8 cellular contexts compared by ENCODE assay signal in the genomic region with DNA sequence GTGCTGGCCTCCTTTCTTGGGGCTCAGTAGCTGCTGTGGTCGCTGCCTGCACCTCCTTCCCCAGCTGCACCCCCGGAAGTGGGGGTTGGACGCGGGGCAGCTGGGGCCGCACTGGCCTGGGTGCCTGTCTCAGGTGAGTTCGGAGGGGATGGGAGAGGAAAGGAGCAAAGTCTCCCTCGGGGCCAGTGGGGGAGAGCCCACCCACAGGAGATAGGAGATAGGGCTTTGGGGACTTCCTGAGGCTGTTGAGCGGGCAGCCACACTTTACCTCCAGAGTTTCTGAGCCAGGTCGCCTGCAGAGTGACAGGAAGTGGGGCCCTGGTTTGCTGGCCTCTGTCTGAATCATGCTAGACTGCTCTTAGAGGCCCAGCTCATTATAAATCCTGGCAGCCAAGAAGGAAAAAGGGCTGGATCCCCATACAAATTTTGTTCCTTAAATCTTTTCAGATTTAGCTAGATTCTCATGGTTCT. TPM values are rescaled to one million over a fixed set of nuclear protein-coding genes. Genes with fewer than 3 reads are reported as not detected.
DNase-seq lines count a peak whose midpoint lies in the region; ATAC-seq and TF ChIP-seq lines count a peak whose summit lies in the region.

No MANE protein-coding gene starts in this region.

- H3K4ac ChIP-seq in IMR-90 (ENCODE audit: low read depth, low read length), result peak overlapping the region; percentile 55; the same call in 1 of the 2 replicates
- H3K4ac ChIP-seq in neuronal stem cell (ENCODE audit: low read length), result no peak overlapping the region

- peak overlapping the region; percentile 67; the same call in 1 of the 2 replicates for H3K18ac ChIP-seq in IMR-90 (ENCODE audit: low read depth, low read length)
- no peak overlapping the region for H3K18ac ChIP-seq in neuronal stem cell (ENCODE audit: low read length)

- in situ Hi-C loops in IMR-90 (cut with MboI; ENCODE audit: low sequenced_read_pairs), result loop anchor here (25.0 kb wide), 1 partner anchor 662 kb away; no protein-coding TSS in a partner anchor

- H3K36me3 ChIP-seq in IMR-90 (ENCODE audit: control insufficient read depth, insufficient read depth, low read length), result no peaks in the 10 kb centered on the region
- H3K36me3 ChIP-seq in neuronal stem cell (replicated peaks in 1 of 2; ENCODE audit: control insufficient read depth in 2 of 2, insufficient read depth in 2 of 2, low read length in 2 of 2), result no peaks in the 10 kb centered on the region

- H2BK120ac ChIP-seq in IMR-90 (ENCODE audit: low read depth, low read length) (peak overlapping the region; percentile 6; the same call in 1 of the 2 replicates), neuronal stem cell (ENCODE audit: low read depth, low read length) (no peak overlapping the region)

- H3K14ac ChIP-seq in IMR-90 (replicated peaks; ENCODE audit: low read depth, low read length) (0 out of 2 replicates have a peak overlapping the region, but pooled peaks have one; percentile 76), neuronal stem cell (ENCODE audit: low read length) (no peak overlapping the region)

- H3K27me3 ChIP-seq in IMR-90 (ENCODE audit: control insufficient read depth, insufficient read depth, low read length) (no peaks in the 10 kb centered on the region), neuronal stem cell (ENCODE audit: control insufficient read depth in 3 of 3, insufficient read depth in 3 of 3, low read depth in 1 of 3, low read length in 3 of 3) (peaks cover 0 to 22% (median 2%) of the 10 kb centered on the region in 3 experiments)

- no peak for TF ChIP-seq RAD21 in IMR-90 (IDR thresholded peaks at IDR 0.05; ENCODE audit: low read length)

- CTCF ChIA-PET in GM10248 (lab: Yijun Ruan, JAX), result interaction anchor here (0.8 to 2.6 kb wide), 9 partner anchors 9 to 124 kb away, joined by 3 to 11 read pairs (median 6); no protein-coding TSS in a partner anchor
- CTCF ChIA-PET in IMR-90 (lab: Yijun Ruan, JAX), result interaction anchor here (0.6 kb wide), 1 partner anchor 15 kb away, joined by 4 read pairs; no protein-coding TSS in a partner anchor

- peak overlapping the region; percentile 38; the same call in 1 of the 2 replicates for H2AK5ac ChIP-seq in IMR-90 (ENCODE audit: low read depth, low read length)
- no peak overlapping the region for H2AK5ac ChIP-seq in neuronal stem cell (ENCODE audit: low read depth, low read length)

- BruUV-seq in IMR-90 (replicated peaks; lab: Mats Ljungman, UMichigan), result no TSS peak

- dilution Hi-C loops in IMR-90 (cut with HindIII; ENCODE audit: low sequenced_read_pairs, unreplicated experiment), result no loop called here

- H4K8ac ChIP-seq in IMR-90 (ENCODE audit: low read depth in 2 of 2, low read length in 2 of 2) (peak overlapping the region; percentile 28 to 55; a peak in 3 of 4 replicates), neuronal stem cell (ENCODE audit: low read depth, low read length) (no peak overlapping the region)

- H4K5ac ChIP-seq in IMR-90 (ENCODE audit: low read depth, low read length), result peak overlapping the region; percentile 74

- WGBS in IMR-90 (ENCODE audit: extremely low coverage in 2 of 2, insufficient read length in 1 of 2), 2 experiments, result no CpG with 5 or more reads among the region's 9 CpGs
- no CpG with 5 or more reads among the region's 9 CpGs for WGBS in neuronal stem cell (ENCODE audit: extremely low coverage in 2 of 2, insufficient read length in 2 of 2, insufficient replicate concordance in 1 of 2), 2 donors

- 0 out of 2 replicates have a peak overlapping the region, but pooled peaks have one; percentile 69 for H2BK20ac ChIP-seq in IMR-90 (ENCODE audit: low read depth, low read length)

- H3K4me1 ChIP-seq in IMR-90 (ENCODE audit: control insufficient read depth, insufficient read depth, low read length), result peaks cover 17% of the 10 kb centered on the region
- H3K4me1 ChIP-seq in neuronal stem cell (ENCODE audit: control insufficient read depth in 2 of 2, insufficient read depth in 1 of 2, low read depth in 1 of 2, low read length in 2 of 2), result peaks cover 0 to 2% of the 10 kb centered on the region in 2 donors

- no peaks in the 10 kb centered on the region for H3K9me1 ChIP-seq in IMR-90 (ENCODE audit: insufficient read depth, low read length)

- H3K79me1 ChIP-seq in IMR-90 (ENCODE audit: low read depth in 1 of 2, low read length in 2 of 2) (peaks cover 0 to 14% of the 10 kb centered on the region in 2 experiments; a peak in 1 of 4 replicates), neuronal stem cell (ENCODE audit: low read depth, low read length) (no peaks in the 10 kb centered on the region)

- no peak for TF ChIP-seq CTCF in GM10248 (IDR thresholded peaks at IDR 0.05; ENCODE audit: control extremely low read depth, extremely low read depth, low read depth, missing control alignments)
- no peak for TF ChIP-seq CTCF in IMR-90 (conservative IDR thresholded peaks at IDR 0.05; ENCODE audit: low read depth, low read length)

- no peak overlapping the region for H2BK12ac ChIP-seq in neuronal stem cell (ENCODE audit: low read length)

- POLR2A ChIA-PET in GM10248 (lab: Yijun Ruan, JAX), result interaction anchor here (0.5 to 1.5 kb wide), 2 partner anchors 22 to 115 kb away, joined by 4 to 5 read pairs; no protein-coding TSS in a partner anchor
- POLR2A ChIA-PET in IMR-90 (lab: Charles Lee; ENCODE audit: unreplicated experiment), result no interaction called here

- H2BK5ac ChIP-seq in IMR-90 (ENCODE audit: low read depth, low read length, poor library complexity, severe bottlenecking), result no peak overlapping the region
- H2BK5ac ChIP-seq in neuronal stem cell (ENCODE audit: low read length), result no peak overlapping the region

- H3K23ac ChIP-seq in IMR-90 (ENCODE audit: low read depth, low read length) (no peak overlapping the region), neuronal stem cell (ENCODE audit: low read depth, low read length, poor library complexity) (no peak overlapping the region)

- H2BK15ac ChIP-seq in IMR-90 (ENCODE audit: low read depth, low read length), result 0 out of 3 replicates have a peak overlapping the region, but pooled peaks have one; percentile 79
- H2BK15ac ChIP-seq in neuronal stem cell (ENCODE audit: low read length), result no peak overlapping the region

- no peaks in the 10 kb centered on the region for H4K20me1 ChIP-seq in IMR-90 (ENCODE audit: insufficient read depth, low read length)

- H4K91ac ChIP-seq in IMR-90 (ENCODE audit: insufficient read depth, low read depth, low read length) (no peak overlapping the region; the same call in 1 of the 2 replicates), neuronal stem cell (ENCODE audit: low read depth, low read length, poor library complexity) (no peak overlapping the region)

- H3K56ac ChIP-seq in IMR-90 (ENCODE audit: extremely low read depth, insufficient read depth, low read length), result no peak overlapping the region

- H2AK9ac ChIP-seq in IMR-90 (replicated peaks; ENCODE audit: low read depth, low read length, poor library complexity), result peak overlapping the region; percentile 68

- TF ChIP-seq POLR2A in IMR-90 (IDR thresholded peaks at IDR 0.05; ENCODE audit: low read depth, low read length), result no peak

- H3K9me3 ChIP-seq in IMR-90 (ENCODE audit: control insufficient read depth, insufficient read depth, low read length) (no peaks in the 10 kb centered on the region), neuronal stem cell (replicated peaks in 1 of 2; ENCODE audit: control insufficient read depth in 2 of 2, insufficient read depth in 1 of 2, low read depth in 1 of 2, low read length in 2 of 2) (no peaks in the 10 kb centered on the region)

- H3K4me2 ChIP-seq in IMR-90 (ENCODE audit: low read depth, low read length), result peak overlapping the region; percentile 27; the same call in 1 of the 2 replicates
- H3K4me2 ChIP-seq in neuronal stem cell (ENCODE audit: insufficient read depth, low read length, poor library complexity, severe bottlenecking), result no peak overlapping the region

- intact Hi-C loops in IMR-90 (cut with micrococcal nuclease), result no loop called here

- peak overlapping the region; percentile 5 for H3K27ac ChIP-seq in IMR-90 (ENCODE audit: insufficient read depth, low read length)
- H3K27ac ChIP-seq in neuronal stem cell (replicated peaks; ENCODE audit: low read length), result no peak overlapping the region

- H3K4me3 ChIP-seq in IMR-90 (ENCODE audit: insufficient read depth, low read depth, low read length) (no peak overlapping the region), neuronal stem cell (ENCODE audit: low read length in 2 of 2) (no peak overlapping the region)

- ATAC-seq in GM21526 (IDR thresholded peaks at IDR 0.05; ENCODE audit: low FRiP score, unreplicated experiment) (peak; percentile 66), IMR-90 (ENCODE audit: low read depth) (no peak)

- DNase-seq in GM10248 (ENCODE audit: extremely low spot score) (peak; percentile 67), IMR-90 (no peak), neuronal stem cell (ENCODE audit: low spot score) (no peak), EL (no peak), NCI-H1092 (lab: John Stamatoyannopoulos, UW) (no peak), SHP77 treated with DMSO at 0.1 percent for 48 hours (lab: John Stamatoyannopoulos, UW) (no peak)
- peak; percentile 77 for DNase-seq in activated CD8-positive, alpha-beta memory T cell treated with anti-CD3 and anti-CD28 coated beads, Interleukin-2, amount 50 U/mL, for 48 hours

- H2AFZ ChIP-seq in IMR-90 (replicated peaks; ENCODE audit: low read length, poor library complexity), result peak overlapping the region; percentile 87
- H2AFZ ChIP-seq in neuronal stem cell (ENCODE audit: low read length), result peak overlapping the region; percentile 63

- H3K9ac ChIP-seq in IMR-90 (ENCODE audit: low read depth, low read length) (0 out of 2 replicates have a peak overlapping the region, but pooled peaks have one; percentile 41), neuronal stem cell (ENCODE audit: low read depth, low read length, poor library complexity) (no peak overlapping the region)

TF ChIP-seq in IMR-90, 13 proteins besides CTCF, POLR2A, EP300 and RAD21 (continues in another document):
- TF ChIP-seq RFX5 (IDR thresholded peaks at IDR 0.05; ENCODE audit: low read depth, low read length), result no peak
- TF ChIP-seq, protein P1, sequence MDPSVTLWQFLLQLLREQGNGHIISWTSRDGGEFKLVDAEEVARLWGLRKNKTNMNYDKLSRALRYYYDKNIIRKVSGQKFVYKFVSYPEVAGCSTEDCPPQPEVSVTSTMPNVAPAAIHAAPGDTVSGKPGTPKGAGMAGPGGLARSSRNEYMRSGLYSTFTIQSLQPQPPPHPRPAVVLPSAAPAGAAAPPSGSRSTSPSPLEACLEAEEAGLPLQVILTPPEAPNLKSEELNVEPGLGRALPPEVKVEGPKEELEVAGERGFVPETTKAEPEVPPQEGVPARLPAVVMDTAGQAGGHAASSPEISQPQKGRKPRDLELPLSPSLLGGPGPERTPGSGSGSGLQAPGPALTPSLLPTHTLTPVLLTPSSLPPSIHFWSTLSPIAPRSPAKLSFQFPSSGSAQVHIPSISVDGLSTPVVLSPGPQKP (IDR thresholded peaks at IDR 0.05; ENCODE audit: borderline replicate concordance, low read depth, low read length), result no peak
- no peak for TF ChIP-seq NFE2L2 (IDR thresholded peaks at IDR 0.05; ENCODE audit: low read depth, low read length)
- TF ChIP-seq SMC3 (IDR thresholded peaks at IDR 0.05; ENCODE audit: low read depth, low read length), result no peak

RNA-seq across cellular contexts. Expression of a gene that starts 8.1 kb away (rescaled TPM):
- 0.90 and 1.4 TPM in 2 replicates for total RNA-seq in IMR-90 (2012; rRNA removed)
- 0.72 and 0.75 TPM in 2 replicates for polyA plus RNA-seq in IMR-90 (2012; rRNA removed)
- polyA plus RNA-seq in IMR-90 (2012; cell fraction: cytosol; rRNA removed), result 0.52 and 0.82 TPM in 2 replicates
- polyA plus RNA-seq in IMR-90 (2012; cell fraction: nucleus; rRNA removed; ENCODE audit: low replicate concordance), result 1.2 and 2.2 TPM in 2 replicates
- polyA plus RNA-seq in neuronal stem cell (2013, experiment 1 of 2), result 1.5 TPM
- 1.4 TPM for polyA plus RNA-seq in neuronal stem cell (2013, experiment 2 of 2)

Comparison
In these comparisons a context has a peak if more than half of its experiments do, and no peak if none do; other contexts are left out.
1. DNase-seq: peak in GM10248 (single experiment) and activated CD8-positive, alpha-beta memory T cell treated with anti-CD3 and anti-CD28 coated beads, Interleukin-2, amount 50 U/mL, for 48 hours (single experiment); none in IMR-90 (single experiment), neuronal stem cell (single experiment), EL (single experiment), NCI-H1092 (single experiment) and SHP77 treated with DMSO at 0.1 percent for 48 hours (single experiment).